1 cellular context compared by ENCODE assay signal in the genomic region with DNA sequence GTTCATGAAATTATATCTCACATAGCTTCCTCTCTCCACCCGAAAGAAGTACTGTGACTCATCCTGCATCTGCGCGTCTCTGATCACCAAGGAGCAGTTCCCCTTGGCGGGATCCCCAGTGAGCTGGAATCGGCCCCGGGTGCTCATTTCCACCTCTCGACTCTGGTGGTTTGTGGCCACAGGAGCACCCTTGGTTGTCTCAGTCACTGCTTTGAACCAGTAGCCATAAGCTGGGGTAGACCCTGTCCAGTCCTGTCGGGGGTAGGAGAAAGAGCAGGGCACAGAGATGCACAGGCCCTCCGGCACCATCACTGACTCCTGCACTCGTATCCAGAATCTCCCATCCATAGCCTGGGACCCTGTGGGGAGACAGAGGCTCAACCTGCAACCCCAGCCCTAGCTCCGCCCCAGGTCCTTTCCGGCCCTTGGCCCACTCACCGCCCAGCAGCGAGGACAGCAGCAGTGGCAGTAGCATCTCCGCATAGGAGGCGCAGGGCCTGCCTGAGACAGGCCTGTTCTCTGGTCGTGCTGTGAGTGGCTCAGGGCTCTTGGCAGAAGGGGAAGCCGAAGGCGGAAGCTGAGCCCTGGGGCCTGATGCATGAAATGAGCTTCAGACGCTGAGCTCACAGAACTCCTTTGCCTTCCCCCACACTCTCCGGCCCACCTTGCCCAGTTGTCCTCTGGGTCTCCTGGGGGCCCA.
TF ChIP-seq lines count a peak whose summit lies in the region.

A gene with protein sequence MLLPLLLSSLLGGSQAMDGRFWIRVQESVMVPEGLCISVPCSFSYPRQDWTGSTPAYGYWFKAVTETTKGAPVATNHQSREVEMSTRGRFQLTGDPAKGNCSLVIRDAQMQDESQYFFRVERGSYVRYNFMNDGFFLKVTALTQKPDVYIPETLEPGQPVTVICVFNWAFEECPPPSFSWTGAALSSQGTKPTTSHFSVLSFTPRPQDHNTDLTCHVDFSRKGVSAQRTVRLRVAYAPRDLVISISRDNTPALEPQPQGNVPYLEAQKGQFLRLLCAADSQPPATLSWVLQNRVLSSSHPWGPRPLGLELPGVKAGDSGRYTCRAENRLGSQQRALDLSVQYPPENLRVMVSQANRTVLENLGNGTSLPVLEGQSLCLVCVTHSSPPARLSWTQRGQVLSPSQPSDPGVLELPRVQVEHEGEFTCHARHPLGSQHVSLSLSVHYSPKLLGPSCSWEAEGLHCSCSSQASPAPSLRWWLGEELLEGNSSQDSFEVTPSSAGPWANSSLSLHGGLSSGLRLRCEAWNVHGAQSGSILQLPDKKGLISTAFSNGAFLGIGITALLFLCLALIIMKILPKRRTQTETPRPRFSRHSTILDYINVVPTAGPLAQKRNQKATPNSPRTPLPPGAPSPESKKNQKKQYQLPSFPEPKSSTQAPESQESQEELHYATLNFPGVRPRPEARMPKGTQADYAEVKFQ (minus strand): TSS at position 536 of the 700 bp plus-strand sequence. CDS start 61 bp downstream, at position 475.

TF ChIP-seq in IMR-90, 13 proteins besides CTCF, POLR2A, EP300 and RAD21 (continued from another document):
- TF ChIP-seq BHLHE40 (IDR thresholded peaks at IDR 0.05; ENCODE audit: low read depth, low read length) (no peak), MAFK (IDR thresholded peaks at IDR 0.05; ENCODE audit: low read depth, low read length) (no peak), FOS (IDR thresholded peaks at IDR 0.05; ENCODE audit: low read depth, low read length) (no peak)
- TF ChIP-seq, protein P1, sequence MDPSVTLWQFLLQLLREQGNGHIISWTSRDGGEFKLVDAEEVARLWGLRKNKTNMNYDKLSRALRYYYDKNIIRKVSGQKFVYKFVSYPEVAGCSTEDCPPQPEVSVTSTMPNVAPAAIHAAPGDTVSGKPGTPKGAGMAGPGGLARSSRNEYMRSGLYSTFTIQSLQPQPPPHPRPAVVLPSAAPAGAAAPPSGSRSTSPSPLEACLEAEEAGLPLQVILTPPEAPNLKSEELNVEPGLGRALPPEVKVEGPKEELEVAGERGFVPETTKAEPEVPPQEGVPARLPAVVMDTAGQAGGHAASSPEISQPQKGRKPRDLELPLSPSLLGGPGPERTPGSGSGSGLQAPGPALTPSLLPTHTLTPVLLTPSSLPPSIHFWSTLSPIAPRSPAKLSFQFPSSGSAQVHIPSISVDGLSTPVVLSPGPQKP (IDR thresholded peaks at IDR 0.05; ENCODE audit: borderline replicate concordance, low read depth, low read length): no peak
